Comparison of ENCODE assay signal across 23 cellular contexts in genomic region chr13:43915451-43915850, GRCh38. TPM values are rescaled to one million over a fixed set of nuclear protein-coding genes. Genes with fewer than 3 reads are reported as not detected.
A peak's percentile ranks its signal among the peaks of the same experiment; 100 is the strongest.
DNase-seq lines count a peak whose midpoint lies in the region; ATAC-seq and TF ChIP-seq lines count a peak whose summit lies in the region.
"Had no signal": no experiment of that assay in that cellular context is flagged by ENCODE, and none has a peak within 500 bp of the region (broad histone marks: within the 10 kb centered on the region; RNA-seq: fewer than 3 reads in every experiment).

No MANE protein-coding gene starts in this region.

- no peaks in the 10 kb centered on the region for H3K4me1 Mint-ChIP-seq in HFFc6 (ENCODE audit: low read depth)

- TF ChIP-seq EP300 in ovary (IDR thresholded peaks at IDR 0.05): no peak

- no peak overlapping the region for H3K27ac ChIP-seq in ovary

- no peak overlapping the region for H3K27ac Mint-ChIP-seq in HFFc6
- H3K27ac Mint-ChIP-seq: CD4-positive, alpha-beta T cell had no signal

- H3K4me3 ChIP-seq in ovary: no peak overlapping the region
- H3K4me3 ChIP-seq: GM12878 had no signal

- no peaks in the 10 kb centered on the region for H3K27me3 ChIP-seq in ovary

- H3K36me3 Mint-ChIP-seq in HFFc6 (ENCODE audit: low read depth): no peaks in the 10 kb centered on the region

- H3K27me3 Mint-ChIP-seq in HFFc6 (ENCODE audit: insufficient read depth): peaks cover 17% of the 10 kb centered on the region; the same call in 1 of the 2 replicates
- H3K27me3 Mint-ChIP-seq: CD4-positive, alpha-beta T cell had no signal

- ATAC-seq in GM21423 (IDR thresholded peaks at IDR 0.05; ENCODE audit: unreplicated experiment): no peak
- ATAC-seq: GM12878, HepG2, Panc1, Right ventricle myocardium inferior had no signal

- no peaks in the 10 kb centered on the region for H3K9me3 Mint-ChIP-seq in HFFc6
- H3K9me3 Mint-ChIP-seq: CD4-positive, alpha-beta T cell had no signal

- H3K36me3 ChIP-seq in ovary: no peaks in the 10 kb centered on the region
- H3K36me3 ChIP-seq: BE2C had no signal

- no peak overlapping the region for H3K4me3 Mint-ChIP-seq in HFFc6
- H3K4me3 Mint-ChIP-seq: CD4-positive, alpha-beta T cell had no signal

- 52 to 86% (median 82%) methylated on average over 6 of the region's 6 CpGs for WGBS in ovary, 3 donors

- H3K9me3 ChIP-seq in ovary: no peaks in the 10 kb centered on the region
- H3K9me3 ChIP-seq: BE2C, Caco-2 had no signal

- DNase-seq in HFFc6: peak; percentile 28
- DNase-seq in astrocyte of the hippocampus (ENCODE audit: low read depth, low spot score): peak; percentile 71
- DNase-seq in inferior parietal cortex (ENCODE audit: extremely low spot score): peak; percentile 37
- DNase-seq in activated CD4-positive, alpha-beta T cell treated with anti-CD3 and anti-CD28 coated beads, Interleukin-2, amount 50 U/mL, for 4 hours: no peak
- no peak for DNase-seq in GM19240 (ENCODE audit: insufficient read length, low spot score)
- DNase-seq in ovary: no peak
- DNase-seq: ACHN; BE2C; Caco-2; CD4-positive, alpha-beta T cell; DMS153; GF-D8; KG1; NCI-H1048; NCI-H1436 treated with DMSO at 0.1 percent for 48 hours; NCI-H2029 treated with DMSO at 0.1 percent for 48 hours; NCI-H2171 treated with DMSO at 0.1 percent for 48 hours; NCI-H446 treated with DMSO at 0.1 percent for 48 hours had no signal

- TF ChIP-seq CTCF in HFFc6 (IDR thresholded peaks at IDR 0.05) (no peak), ovary (IDR thresholded peaks at IDR 0.05) (no peak)

- no peak for TF ChIP-seq POLR2A in ovary (IDR thresholded peaks at IDR 0.05)

- no peaks in the 10 kb centered on the region for H3K4me1 ChIP-seq in ovary (ENCODE audit: insufficient read depth)
- H3K4me1 ChIP-seq: BE2C, Caco-2 had no signal

- intact Hi-C loops in ovary (cut with DNase I): loop anchor here in 2 of 4 donors (10.0 kb wide), 3 partner anchors 139 to 539 kb away; no protein-coding TSS in a partner anchor

RNA-seq across cellular contexts. Expression of gene LACC1, which starts 35.7 kb away (rescaled TPM):
- total RNA-seq in HFFc6 (2021; fragmentation: NEBNext Ultra II Directional; extraction: Animal tissue kit (Norgen Biotek cat#: 25700)): 1 to 10 TPM; 3.2 to 5.2 (median 3.5) TPM
- 1 to 10 TPM; 2.0 to 6.8 (median 5.3) TPM for total RNA-seq in ovary
- 1 to 10 TPM; 3.4 to 7.3 TPM for polyA plus RNA-seq in ovary

RNA-seq across cellular contexts. Expression of gene CCDC122, which starts 35.9 kb away (rescaled TPM):
- total RNA-seq in HFFc6 (2021; fragmentation: NEBNext Ultra II Directional; extraction: Animal tissue kit (Norgen Biotek cat#: 25700)): 1 to 10 TPM; 3.9 to 6.3 (median 5.2) TPM
- total RNA-seq in ovary: 10 to 100 TPM in 3 of 7 donors, 1 to 10 TPM in 4; 4.2 to 15.2 (median 6.6) TPM
- polyA plus RNA-seq in ovary: 1 to 10 TPM; 5.2 to 7.2 TPM

Comparison
In these comparisons a context has a peak if more than half of its experiments do, and no peak if none do; other contexts are left out.
1. DNase-seq: peak in HFFc6 (single experiment), astrocyte of the hippocampus (single experiment) and inferior parietal cortex (single experiment); none in activated CD4-positive, alpha-beta T cell treated with anti-CD3 and anti-CD28 coated beads, Interleukin-2, amount 50 U/mL, for 4 hours (0 of 2), GM19240 (single experiment) and ovary (0 of 5).